ENCODE assay signal across 16 cellular contexts in genomic region chr2:70098032-70098431, GRCh38. TPM values are rescaled to one million over a fixed set of nuclear protein-coding genes. Genes with fewer than 3 reads are reported as not detected.
A peak's percentile ranks its signal among the peaks of the same experiment; 100 is the strongest.
DNase-seq lines count a peak whose midpoint lies in the region; ATAC-seq and TF ChIP-seq lines count a peak whose summit lies in the region.
"Had no signal": no experiment of that assay in that cellular context is flagged by ENCODE, and none has a peak within 500 bp of the region (broad histone marks: within the 10 kb centered on the region; RNA-seq: fewer than 3 reads in every experiment).

No MANE protein-coding gene starts in this region.

- no peak for DNase-seq in CD4-positive, alpha-beta T cell
- DNase-seq in naive thymus-derived CD4-positive, alpha-beta T cell: no peak
- no peak for DNase-seq in activated gamma-delta T cell treated with Interleukin-2 at 50 U/mL for 16 hours
- DNase-seq: BE2C, DMS 273 treated with DMSO at 0.1 percent for 48 hours, EL, H7, KG1, NCI-H1092 treated with DMSO at 0.1 percent for 48 hours, NCI-H1694, NCI-H345, PC-3 had no signal

- H3K36me3 ChIP-seq in HEK293 (ENCODE audit: control insufficient read depth in 2 of 2, insufficient read depth in 1 of 2, low read length in 2 of 2): no peaks in the 10 kb centered on the region; a peak in 1 of 3 replicates
- no peaks in the 10 kb centered on the region for H3K36me3 ChIP-seq in naive thymus-derived CD4-positive, alpha-beta T cell (ENCODE audit: control insufficient read depth in 2 of 3, insufficient read depth in 3 of 3, low read length in 3 of 3)
- H3K36me3 ChIP-seq: BE2C had no signal

- intact Hi-C loops in CD4-positive, alpha-beta T cell (cut with DNase I, micrococcal nuclease): no loop called here
- intact Hi-C loops in naive thymus-derived CD4-positive, alpha-beta T cell (cut with micrococcal nuclease): no loop called here

- H3K4me3 Mint-ChIP-seq in CD4-positive, alpha-beta T cell: no peak overlapping the region
- H3K4me3 Mint-ChIP-seq in activated naive CD8-positive, alpha-beta T cell: no peak overlapping the region
- H3K4me3 Mint-ChIP-seq in naive thymus-derived CD4-positive, alpha-beta T cell: no peak overlapping the region

- CTCF ChIA-PET in CD4-positive, alpha-beta T cell (lab: Charles Lee): no interaction called here
- CTCF ChIA-PET in HEK293 (lab: Yijun Ruan, JAX): no interaction called here
- CTCF ChIA-PET in naive thymus-derived CD4-positive, alpha-beta T cell (lab: Charles Lee): no interaction called here

- POLR2A ChIA-PET in CD4-positive, alpha-beta T cell (lab: Charles Lee): interaction anchor here (1.4 kb wide), 1 partner anchor 26 kb away, joined by 6 read pairs; no protein-coding TSS in a partner anchor
- POLR2A ChIA-PET in HEK293 (lab: Yijun Ruan, JAX): interaction anchor here (0.7 kb wide), 1 partner anchor 183 kb away, joined by 3 read pairs; the partner anchor contains the start of gene MXD1
- POLR2A ChIA-PET in naive thymus-derived CD4-positive, alpha-beta T cell (lab: Charles Lee): interaction anchor here (0.6 to 1.8 kb wide), 5 partner anchors 10 to 38 kb away, joined by 3 to 7 read pairs (median 4); no protein-coding TSS in a partner anchor

- no peaks in the 10 kb centered on the region for H3K27me3 Mint-ChIP-seq in CD4-positive, alpha-beta T cell
- H3K27me3 Mint-ChIP-seq in activated naive CD8-positive, alpha-beta T cell: no peaks in the 10 kb centered on the region
- H3K27me3 Mint-ChIP-seq in naive thymus-derived CD4-positive, alpha-beta T cell: no peaks in the 10 kb centered on the region

- H3K9me3 ChIP-seq in CD4-positive, alpha-beta T cell (ENCODE audit: control insufficient read depth, low read length): no peaks in the 10 kb centered on the region
- H3K9me3 ChIP-seq in HEK293 (ENCODE audit: control insufficient read depth, insufficient read depth, low read depth, low read length): no peaks in the 10 kb centered on the region
- no peaks in the 10 kb centered on the region for H3K9me3 ChIP-seq in naive thymus-derived CD4-positive, alpha-beta T cell (ENCODE audit: control insufficient read depth in 2 of 3, low read length in 3 of 3)
- H3K9me3 ChIP-seq: BE2C had no signal

- H3K4me1 Mint-ChIP-seq in CD4-positive, alpha-beta T cell (ENCODE audit: low read depth): peaks cover 36% of the 10 kb centered on the region
- H3K4me1 Mint-ChIP-seq in activated naive CD8-positive, alpha-beta T cell (ENCODE audit: low read depth): peaks cover 38% of the 10 kb centered on the region
- peaks cover 25 to 42% (median 37%) of the 10 kb centered on the region in 7 donors for H3K4me1 Mint-ChIP-seq in naive thymus-derived CD4-positive, alpha-beta T cell

- no peak overlapping the region for H3K27ac ChIP-seq in CD4-positive, alpha-beta T cell (ENCODE audit: low read depth, low read length)
- no peak overlapping the region for H3K27ac ChIP-seq in HEK293 (ENCODE audit: extremely low read depth, low read depth, low read length)
- no peak overlapping the region for H3K27ac ChIP-seq in naive thymus-derived CD4-positive, alpha-beta T cell (ENCODE audit: low read depth, low read length)

- H3K9me3 Mint-ChIP-seq in CD4-positive, alpha-beta T cell: no peaks in the 10 kb centered on the region
- no peaks in the 10 kb centered on the region for H3K9me3 Mint-ChIP-seq in activated naive CD8-positive, alpha-beta T cell (ENCODE audit: low read depth)
- peaks cover 0 to 2% (median 0%) of the 10 kb centered on the region in 11 donors for H3K9me3 Mint-ChIP-seq in naive thymus-derived CD4-positive, alpha-beta T cell

- no peaks in the 10 kb centered on the region for H3K36me3 Mint-ChIP-seq in CD4-positive, alpha-beta T cell (ENCODE audit: low read depth)
- peaks cover 7% of the 10 kb centered on the region for H3K36me3 Mint-ChIP-seq in activated naive CD8-positive, alpha-beta T cell
- H3K36me3 Mint-ChIP-seq in naive thymus-derived CD4-positive, alpha-beta T cell: peaks cover 0 to 11% (median 0%) of the 10 kb centered on the region in 5 donors

- no peaks in the 10 kb centered on the region for H3K4me1 ChIP-seq in HEK293 (ENCODE audit: control insufficient read depth, insufficient read depth, low read length)
- H3K4me1 ChIP-seq in naive thymus-derived CD4-positive, alpha-beta T cell (ENCODE audit: control insufficient read depth in 2 of 2, insufficient read depth in 2 of 2, low read length in 2 of 2): peaks cover 22 to 24% of the 10 kb centered on the region in 2 donors
- H3K4me1 ChIP-seq: BE2C had no signal

- H3K4me3 ChIP-seq in HEK293 (ENCODE audit: low read depth, low read length): no peak overlapping the region
- no peak overlapping the region for H3K4me3 ChIP-seq in naive thymus-derived CD4-positive, alpha-beta T cell (ENCODE audit: low read length)

- peak overlapping the region; percentile 43 for H3K27ac Mint-ChIP-seq in CD4-positive, alpha-beta T cell
- H3K27ac Mint-ChIP-seq in activated naive CD8-positive, alpha-beta T cell: peak overlapping the region; percentile 42
- H3K27ac Mint-ChIP-seq in naive thymus-derived CD4-positive, alpha-beta T cell: peak overlapping the region in 6 of 9 donors; percentile 39 to 86 (median 69)

- H3K27me3 ChIP-seq in CD4-positive, alpha-beta T cell (ENCODE audit: control insufficient read depth, insufficient read depth, low read length): no peaks in the 10 kb centered on the region
- H3K27me3 ChIP-seq in naive thymus-derived CD4-positive, alpha-beta T cell (ENCODE audit: control insufficient read depth in 2 of 2, insufficient read depth in 2 of 2, low read length in 2 of 2): no peaks in the 10 kb centered on the region
- H3K27me3 ChIP-seq: BE2C had no signal

- ATAC-seq in CD4-positive, alpha-beta T cell (ENCODE audit: poor library complexity): no peak
- ATAC-seq in naive thymus-derived CD4-positive, alpha-beta T cell: no peak
- ATAC-seq in GM19463 (IDR thresholded peaks at IDR 0.05; ENCODE audit: unreplicated experiment): no peak
- no peak for ATAC-seq in HG02973 (IDR thresholded peaks at IDR 0.05; ENCODE audit: unreplicated experiment)
- ATAC-seq: PC-3 had no signal

- no peak for TF ChIP-seq CTCF in CD4-positive, alpha-beta T cell (IDR thresholded peaks at IDR 0.05)
- no peak for TF ChIP-seq CTCF in HEK293 (tag by site-specific recombination; IDR thresholded peaks at IDR 0.05)

TF ChIP-seq in HEK293, 187 proteins besides CTCF, POLR2A, EP300 and RAD21:
- TF ChIP-seq ZNF335 (tag by site-specific recombination; conservative IDR thresholded peaks at IDR 0.05): peak; percentile 46
- TF ChIP-seq ZNF391 (tag by site-specific recombination; IDR thresholded peaks at IDR 0.05; ENCODE audit: borderline replicate concordance, low read depth): no peak

RNA-seq across cellular contexts. Expression of gene PCBP1, which starts 10.8 kb away (rescaled TPM):
- 100 to 1,000 TPM; 228 to 233 TPM for total RNA-seq in CD4-positive, alpha-beta T cell
- total RNA-seq in naive thymus-derived CD4-positive, alpha-beta T cell: 100 to 1,000 TPM; 257 to 487 (median 368) TPM
- 100 to 1,000 TPM; 178 to 198 TPM for polyA plus RNA-seq in naive thymus-derived CD4-positive, alpha-beta T cell
